ENCODE assay signal across 1 cellular context in the genomic region with DNA sequence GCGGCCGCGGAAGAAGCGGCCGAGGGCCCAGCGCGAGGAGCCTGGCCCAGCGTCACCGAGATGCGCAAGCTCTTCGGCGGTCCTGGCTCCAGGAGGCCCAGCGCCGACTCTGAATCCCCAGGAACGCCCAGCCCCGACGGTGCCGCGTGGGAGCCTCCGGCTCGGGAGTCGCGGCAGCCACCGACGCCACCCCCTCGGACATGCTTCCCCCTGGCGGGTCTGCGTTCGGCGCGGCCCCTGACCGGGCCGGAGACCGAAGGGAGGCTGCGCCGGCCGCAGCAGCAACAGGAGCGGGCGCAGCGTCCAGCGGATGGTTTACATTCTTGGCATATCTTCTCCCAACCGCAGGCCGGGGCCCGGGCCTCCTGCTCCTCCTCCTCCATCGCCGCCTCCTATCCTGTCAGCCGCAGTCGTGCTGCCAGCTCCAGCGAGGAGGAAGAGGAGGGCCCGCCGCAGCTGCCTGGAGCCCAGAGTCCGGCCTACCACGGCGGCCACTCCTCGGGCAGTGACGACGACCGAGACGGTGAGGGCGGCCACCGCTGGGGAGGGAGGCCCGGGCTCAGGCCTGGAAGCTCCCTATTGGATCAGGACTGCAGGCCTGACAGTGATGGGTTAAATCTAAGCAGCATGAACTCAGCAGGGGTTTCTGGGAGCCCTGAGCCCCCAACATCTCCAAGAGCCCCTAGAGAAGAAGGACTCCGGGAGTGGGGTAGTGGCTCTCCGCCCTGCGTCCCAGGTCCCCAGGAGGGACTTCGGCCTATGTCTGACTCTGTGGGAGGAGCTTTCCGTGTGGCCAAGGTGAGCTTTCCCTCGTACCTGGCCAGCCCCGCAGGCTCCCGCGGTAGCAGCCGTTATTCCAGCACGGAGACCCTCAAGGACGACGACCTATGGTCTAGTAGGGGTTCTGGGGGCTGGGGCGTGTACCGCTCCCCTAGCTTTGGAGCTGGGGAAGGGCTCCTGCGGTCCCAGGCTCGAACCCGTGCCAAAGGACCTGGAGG.
TF ChIP-seq lines count a peak whose summit lies in the region.

No MANE protein-coding gene starts in this region.

TF ChIP-seq in HEK293, 187 proteins besides CTCF, POLR2A, EP300 and RAD21 (continued from another document and continues in another):
- no peak for TF ChIP-seq ZNF837 (tag by site-specific recombination; IDR thresholded peaks at IDR 0.05)
- TF ChIP-seq KLF7 (tag by site-specific recombination; IDR thresholded peaks at IDR 0.05; ENCODE audit: borderline replicate concordance) = no peak
- TF ChIP-seq RBAK (tag by site-specific recombination; IDR thresholded peaks at IDR 0.05) = no peak
- TF ChIP-seq SCRT2 (tag by site-specific recombination; IDR thresholded peaks at IDR 0.05) = peak; percentile 88
- TF ChIP-seq, protein P1, sequence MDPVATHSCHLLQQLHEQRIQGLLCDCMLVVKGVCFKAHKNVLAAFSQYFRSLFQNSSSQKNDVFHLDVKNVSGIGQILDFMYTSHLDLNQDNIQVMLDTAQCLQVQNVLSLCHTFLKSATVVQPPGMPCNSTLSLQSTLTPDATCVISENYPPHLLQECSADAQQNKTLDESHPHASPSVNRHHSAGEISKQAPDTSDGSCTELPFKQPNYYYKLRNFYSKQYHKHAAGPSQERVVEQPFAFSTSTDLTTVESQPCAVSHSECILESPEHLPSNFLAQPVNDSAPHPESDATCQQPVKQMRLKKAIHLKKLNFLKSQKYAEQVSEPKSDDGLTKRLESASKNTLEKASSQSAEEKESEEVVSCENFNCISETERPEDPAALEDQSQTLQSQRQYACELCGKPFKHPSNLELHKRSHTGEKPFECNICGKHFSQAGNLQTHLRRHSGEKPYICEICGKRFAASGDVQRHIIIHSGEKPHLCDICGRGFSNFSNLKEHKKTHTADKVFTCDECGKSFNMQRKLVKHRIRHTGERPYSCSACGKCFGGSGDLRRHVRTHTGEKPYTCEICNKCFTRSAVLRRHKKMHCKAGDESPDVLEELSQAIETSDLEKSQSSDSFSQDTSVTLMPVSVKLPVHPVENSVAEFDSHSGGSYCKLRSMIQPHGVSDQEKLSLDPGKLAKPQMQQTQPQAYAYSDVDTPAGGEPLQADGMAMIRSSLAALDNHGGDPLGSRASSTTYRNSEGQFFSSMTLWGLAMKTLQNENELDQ (tag by site-specific recombination; IDR thresholded peaks at IDR 0.05; ENCODE audit: low read depth) = no peak
- no peak for TF ChIP-seq ZNF132 (tag by site-specific recombination; IDR thresholded peaks at IDR 0.05; ENCODE audit: borderline replicate concordance)
- no peak for TF ChIP-seq ZNF701 (tag by site-specific recombination; IDR thresholded peaks at IDR 0.05)
- TF ChIP-seq ZNF394 (tag by site-specific recombination; IDR thresholded peaks at IDR 0.05; ENCODE audit: borderline replicate concordance) = no peak
- TF ChIP-seq ZNF2 (tag by site-specific recombination; IDR thresholded peaks at IDR 0.05) = 0 out of 2 replicates have a peak, but pooled peaks have one; percentile 22
- no peak for TF ChIP-seq OSR2 (tag by site-specific recombination; IDR thresholded peaks at IDR 0.05)
- TF ChIP-seq ZBTB7A (tag by site-specific recombination; IDR thresholded peaks at IDR 0.05; ENCODE audit: low read depth) = no peak
- TF ChIP-seq ZNF155 (tag by site-specific recombination; IDR thresholded peaks at IDR 0.05) = no peak
- TF ChIP-seq ZNF677 (tag by site-specific recombination; IDR thresholded peaks at IDR 0.05) = no peak
- no peak for TF ChIP-seq ZNF138 (tag by site-specific recombination; IDR thresholded peaks at IDR 0.05; ENCODE audit: borderline replicate concordance)
- no peak for TF ChIP-seq ZNF555 (tag by site-specific recombination; conservative IDR thresholded peaks at IDR 0.05)
- no peak for TF ChIP-seq ZSCAN4 (tag by site-specific recombination; IDR thresholded peaks at IDR 0.05)
- TF ChIP-seq ZNF585B (tag by site-specific recombination; IDR thresholded peaks at IDR 0.05) = no peak
- peak; percentile 34; the same call in 1 of the 2 replicates for TF ChIP-seq PATZ1 (tag by site-specific recombination; IDR thresholded peaks at IDR 0.05)
- peak; percentile 80 for TF ChIP-seq SP2 (tag by site-specific recombination; IDR thresholded peaks at IDR 0.05)
- TF ChIP-seq ZNF707 (tag by site-specific recombination; IDR thresholded peaks at IDR 0.05) = no peak
- no peak for TF ChIP-seq ZNF211 (tag by site-specific recombination; IDR thresholded peaks at IDR 0.05; ENCODE audit: low read depth)
- no peak for TF ChIP-seq ZNF169 (tag by site-specific recombination; IDR thresholded peaks at IDR 0.05)
- TF ChIP-seq ZBTB21 (tag by site-specific recombination; IDR thresholded peaks at IDR 0.05) = no peak
- TF ChIP-seq AEBP2 (tag by site-specific recombination; IDR thresholded peaks at IDR 0.05; ENCODE audit: borderline replicate concordance) = no peak
- TF ChIP-seq PRDM1 (tag by site-specific recombination; IDR thresholded peaks at IDR 0.05) = no peak
- TF ChIP-seq ZNF350 (tag by site-specific recombination; IDR thresholded peaks at IDR 0.05) = no peak
- TF ChIP-seq GLI4 (tag by site-specific recombination; IDR thresholded peaks at IDR 0.05) = no peak
- TF ChIP-seq ZNF561 (tag by site-specific recombination; IDR thresholded peaks at IDR 0.05; ENCODE audit: borderline replicate concordance) = no peak
- TF ChIP-seq WT1 (tag by site-specific recombination; IDR thresholded peaks at IDR 0.05) = peak; percentile 20; the same call in 1 of the 2 replicates
- TF ChIP-seq, protein P2, sequence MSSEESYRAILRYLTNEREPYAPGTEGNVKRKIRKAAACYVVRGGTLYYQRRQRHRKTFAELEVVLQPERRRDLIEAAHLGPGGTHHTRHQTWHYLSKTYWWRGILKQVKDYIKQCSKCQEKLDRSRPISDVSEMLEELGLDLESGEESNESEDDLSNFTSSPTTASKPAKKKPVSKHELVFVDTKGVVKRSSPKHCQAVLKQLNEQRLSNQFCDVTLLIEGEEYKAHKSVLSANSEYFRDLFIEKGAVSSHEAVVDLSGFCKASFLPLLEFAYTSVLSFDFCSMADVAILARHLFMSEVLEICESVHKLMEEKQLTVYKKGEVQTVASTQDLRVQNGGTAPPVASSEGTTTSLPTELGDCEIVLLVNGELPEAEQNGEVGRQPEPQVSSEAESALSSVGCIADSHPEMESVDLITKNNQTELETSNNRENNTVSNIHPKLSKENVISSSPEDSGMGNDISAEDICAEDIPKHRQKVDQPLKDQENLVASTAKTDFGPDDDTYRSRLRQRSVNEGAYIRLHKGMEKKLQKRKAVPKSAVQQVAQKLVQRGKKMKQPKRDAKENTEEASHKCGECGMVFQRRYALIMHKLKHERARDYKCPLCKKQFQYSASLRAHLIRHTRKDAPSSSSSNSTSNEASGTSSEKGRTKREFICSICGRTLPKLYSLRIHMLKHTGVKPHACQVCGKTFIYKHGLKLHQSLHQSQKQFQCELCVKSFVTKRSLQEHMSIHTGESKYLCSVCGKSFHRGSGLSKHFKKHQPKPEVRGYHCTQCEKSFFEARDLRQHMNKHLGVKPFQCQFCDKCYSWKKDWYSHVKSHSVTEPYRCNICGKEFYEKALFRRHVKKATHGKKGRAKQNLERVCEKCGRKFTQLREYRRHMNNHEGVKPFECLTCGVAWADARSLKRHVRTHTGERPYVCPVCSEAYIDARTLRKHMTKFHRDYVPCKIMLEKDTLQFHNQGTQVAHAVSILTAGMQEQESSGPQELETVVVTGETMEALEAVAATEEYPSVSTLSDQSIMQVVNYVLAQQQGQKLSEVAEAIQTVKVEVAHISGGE (tag by site-specific recombination; conservative IDR thresholded peaks at IDR 0.05; ENCODE audit: low read depth) = no peak
- TF ChIP-seq ZXDB (tag by site-specific recombination; IDR thresholded peaks at IDR 0.05) = 0 out of 2 replicates have a peak, but pooled peaks have one; percentile 27
- no peak for TF ChIP-seq ZNF404 (tag by site-specific recombination; IDR thresholded peaks at IDR 0.05)
- TF ChIP-seq ZBTB6 (tag by site-specific recombination; IDR thresholded peaks at IDR 0.05) = 0 out of 2 replicates have a peak, but pooled peaks have one; percentile 23
- no peak for TF ChIP-seq ZNF791 (tag by site-specific recombination; IDR thresholded peaks at IDR 0.05)
- TF ChIP-seq, protein P3, sequence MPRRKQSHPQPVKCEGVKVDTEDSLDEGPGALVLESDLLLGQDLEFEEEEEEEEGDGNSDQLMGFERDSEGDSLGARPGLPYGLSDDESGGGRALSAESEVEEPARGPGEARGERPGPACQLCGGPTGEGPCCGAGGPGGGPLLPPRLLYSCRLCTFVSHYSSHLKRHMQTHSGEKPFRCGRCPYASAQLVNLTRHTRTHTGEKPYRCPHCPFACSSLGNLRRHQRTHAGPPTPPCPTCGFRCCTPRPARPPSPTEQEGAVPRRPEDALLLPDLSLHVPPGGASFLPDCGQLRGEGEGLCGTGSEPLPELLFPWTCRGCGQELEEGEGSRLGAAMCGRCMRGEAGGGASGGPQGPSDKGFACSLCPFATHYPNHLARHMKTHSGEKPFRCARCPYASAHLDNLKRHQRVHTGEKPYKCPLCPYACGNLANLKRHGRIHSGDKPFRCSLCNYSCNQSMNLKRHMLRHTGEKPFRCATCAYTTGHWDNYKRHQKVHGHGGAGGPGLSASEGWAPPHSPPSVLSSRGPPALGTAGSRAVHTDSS (tag by site-specific recombination; IDR thresholded peaks at IDR 0.05) = peak; percentile 70; the same call in 1 of the 2 replicates
- no peak for TF ChIP-seq ZNF10 (tag by site-specific recombination; IDR thresholded peaks at IDR 0.05)
- TF ChIP-seq ZNF521 (tag by site-specific recombination; IDR thresholded peaks at IDR 0.05) = no peak
- TF ChIP-seq ZNF266 (tag by site-specific recombination; IDR thresholded peaks at IDR 0.05; ENCODE audit: low read depth) = no peak
- TF ChIP-seq KLF16 (tag by site-specific recombination; IDR thresholded peaks at IDR 0.05) = no peak
- TF ChIP-seq BCL6B (tag by site-specific recombination; IDR thresholded peaks at IDR 0.05) = no peak
- TF ChIP-seq ZNF214 (tag by site-specific recombination; IDR thresholded peaks at IDR 0.05; ENCODE audit: borderline replicate concordance) = no peak
- TF ChIP-seq ZEB2 (tag by site-specific recombination; IDR thresholded peaks at IDR 0.05) = peak; percentile 71; the same call in 1 of the 2 replicates
- no peak for TF ChIP-seq ZNF626 (tag by site-specific recombination; IDR thresholded peaks at IDR 0.05)
- no peak for TF ChIP-seq ZNF530 (tag by site-specific recombination; IDR thresholded peaks at IDR 0.05; ENCODE audit: low read depth)
- TF ChIP-seq ZNF660 (tag by site-specific recombination; IDR thresholded peaks at IDR 0.05) = no peak
- no peak for TF ChIP-seq BCL11B (tag by site-specific recombination; IDR thresholded peaks at IDR 0.05; ENCODE audit: low read depth)
- TF ChIP-seq ZNF600 (tag by site-specific recombination; IDR thresholded peaks at IDR 0.05) = peak; percentile 71
- no peak for TF ChIP-seq ZNF16 (tag by site-specific recombination; IDR thresholded peaks at IDR 0.05; ENCODE audit: low read depth)
- no peak for TF ChIP-seq ZNF324 (tag by site-specific recombination; IDR thresholded peaks at IDR 0.05)
- TF ChIP-seq ZNF335 (tag by site-specific recombination; conservative IDR thresholded peaks at IDR 0.05) = no peak
- no peak for TF ChIP-seq ZNF629 (tag by site-specific recombination; IDR thresholded peaks at IDR 0.05)
- TF ChIP-seq ZNF239 (tag by site-specific recombination; IDR thresholded peaks at IDR 0.05) = no peak
